ENCODE assay signal across 26 cellular contexts in genomic region chr19:55482128-55482961, GRCh38. TPM values are rescaled to one million over a fixed set of nuclear protein-coding genes. Genes with fewer than 3 reads are reported as not detected.
"Had no signal": no experiment of that assay in that cellular context is flagged by ENCODE, and none has a peak within 500 bp of the region (broad histone marks: within the 10 kb centered on the region; RNA-seq: fewer than 3 reads in every experiment).

No MANE protein-coding gene starts in this region.

- H3K27me3 ChIP-seq: breast epithelium, heart right ventricle, neural progenitor cell, pancreas, sigmoid colon, upper lobe of right lung had no signal

- H3K9me3 ChIP-seq: breast epithelium, heart right ventricle, pancreas, sigmoid colon, spleen, upper lobe of right lung had no signal

- H3K4me3 ChIP-seq: breast epithelium, heart right ventricle, neural progenitor cell, pancreas, sigmoid colon, spleen, upper lobe of right lung had no signal

- DNase-seq: activated CD4-positive, alpha-beta T cell treated with anti-CD3 and anti-CD28 coated beads, Interleukin-2, amount 10 ng/mL, durations not matched to agents 7 days and 5 days; activated CD8-positive, alpha-beta T cell treated with anti-CD3 and anti-CD28 coated beads, Interleukin-2, amount 10 ng/mL, durations not matched to agents 7 days and 5 days; activated effector memory CD4-positive, alpha-beta T cell treated with Interleukin-2 at 50 U/mL for 16 hours; activated naive CD4-positive, alpha-beta T cell treated with anti-CD3 and anti-CD28 coated beads, Interleukin-2, amount 50 U/mL, for 16 hours; activated T-cell treated with anti-CD3 and anti-CD28 coated beads, Interleukin-2, amount 50 U/mL, for 48 hours; cerebellar nuclear complex; cortex of kidney; effector CD4-positive, alpha-beta T cell; immature natural killer cell; mesenchymal stem cell; naive thymus-derived CD4-positive, alpha-beta T cell; sigmoid colon; stimulated activated CD4-positive, alpha-beta T cell treated with anti-CD3 and anti-CD28 coated beads, Interleukin-4, amount 100 ng/mL, for 4 hours; upper lobe of right lung had no signal

- H3K36me3 ChIP-seq: breast epithelium, neural progenitor cell had no signal

- H3K27ac ChIP-seq: breast epithelium, heart right ventricle, neural progenitor cell, pancreas, sigmoid colon, spleen, upper lobe of right lung had no signal

- ATAC-seq: activated CD8-positive, alpha-beta T cell treated with anti-CD3 and anti-CD28 coated beads, Interleukin-2, amount 10 ng/mL, durations not matched to agents 7 days and 5 days; esophagus mucosa; heart right ventricle; naive thymus-derived CD4-positive, alpha-beta T cell; pancreas; stimulated activated memory B cell treated with anti-CD40 and anti-IgM and Interleukin-4, amounts not matched to agents 10 μg/mL and 1 μg/mL and 100 μg/mL, for 72 hours; upper lobe of right lung had no signal

RNA-seq across cellular contexts. Expression of gene SSC5D, which starts 5.9 kb away (rescaled TPM):
- polyA plus RNA-seq: immature natural killer cell; naive thymus-derived CD4-positive, alpha-beta T cell had no signal

RNA-seq across cellular contexts. Expression of gene C19orf85, which starts 17.8 kb away (rescaled TPM):
- total RNA-seq: activated CD4-positive, alpha-beta T cell treated with anti-CD3 and anti-CD28 coated beads, Interleukin-2, amount 10 ng/mL, durations not matched to agents 7 days and 5 days; activated CD8-positive, alpha-beta T cell treated with anti-CD3 and anti-CD28 coated beads, Interleukin-2, amount 10 ng/mL, durations not matched to agents 7 days and 5 days; astrocyte; breast epithelium; esophagus mucosa; heart right ventricle; lower leg skin; mucosa of gallbladder; naive thymus-derived CD4-positive, alpha-beta T cell; pancreas; sigmoid colon; spleen; upper lobe of right lung had no signal
- polyA plus RNA-seq: adipose tissue; heart right ventricle; immature natural killer cell; naive thymus-derived CD4-positive, alpha-beta T cell; pancreas; spleen; thymus had no signal
